In genomic region chr5:170278611-170279500, GRCh38 we compare ENCODE assay signal across 10 cellular contexts. TPM values are rescaled to one million over a fixed set of nuclear protein-coding genes. Genes with fewer than 3 reads are reported as not detected.
DNase-seq lines count a peak whose midpoint lies in the region; ATAC-seq and TF ChIP-seq lines count a peak whose summit lies in the region.
"Had no signal": no experiment of that assay in that cellular context is flagged by ENCODE, and none has a peak within 500 bp of the region (broad histone marks: within the 10 kb centered on the region; RNA-seq: fewer than 3 reads in every experiment).

No MANE protein-coding gene starts in this region.

- CTCF ChIA-PET in MCF 10A (lab: Yijun Ruan, JAX) = interaction anchor here (0.5 to 2.0 kb wide), 4 partner anchors 10 to 200 kb away, joined by 3 to 7 read pairs (median 6); no protein-coding TSS in a partner anchor

- H3K9me3 Mint-ChIP-seq in MCF 10A (ENCODE audit: unreplicated experiment) (peaks cover 9% of the 10 kb centered on the region), chondrocyte (ENCODE audit: low read depth) (peaks cover 8% of the 10 kb centered on the region)
- H3K9me3 Mint-ChIP-seq: neural crest cell had no signal

- peaks cover 10% of the 10 kb centered on the region for H3K27me3 Mint-ChIP-seq in MCF 10A (ENCODE audit: insufficient read depth, unreplicated experiment)
- peaks cover 46% of the 10 kb centered on the region for H3K27me3 Mint-ChIP-seq in chondrocyte (ENCODE audit: low read depth)

- no peaks in the 10 kb centered on the region for H3K27me3 ChIP-seq in breast epithelium
- no peaks in the 10 kb centered on the region for H3K27me3 ChIP-seq in effector memory CD4-positive, alpha-beta T cell (replicated peaks; ENCODE audit: control insufficient read depth, insufficient read depth, low read length, poor library complexity, severe bottlenecking)

- H3K4me3 Mint-ChIP-seq in MCF 10A (ENCODE audit: unreplicated experiment) (no peak overlapping the region), chondrocyte (ENCODE audit: unreplicated experiment) (no peak overlapping the region)
- H3K4me3 Mint-ChIP-seq: neural crest cell had no signal

- POLR2A ChIA-PET in MCF 10A (lab: Yijun Ruan, JAX) = interaction anchor here (0.8 kb wide), 1 partner anchor 50 kb away, joined by 3 read pairs; no protein-coding TSS in a partner anchor

- DNase-seq in breast epithelium (ENCODE audit: low spot score in 2 of 2) (peak in 1 of 2 donors; percentile 44), MCF 10A (ENCODE audit: unreplicated experiment) (no peak), chondrocyte (ENCODE audit: low spot score) (no peak), NCI-H2107 treated with DMSO at 0.1 percent for 48 hours (lab: John Stamatoyannopoulos, UW; ENCODE audit: unreplicated experiment) (no peak)
- peak; percentile 78 for DNase-seq in activated CD4-positive, alpha-beta T cell treated with anti-CD3 and anti-CD28 coated beads for 1 hour
- DNase-seq in effector memory CD4-positive, alpha-beta T cell = peak; percentile 80 to 88 (median 83)
- DNase-seq in stimulated activated CD4-positive, alpha-beta T cell treated with anti-CD3 and anti-CD28 coated beads, Interleukin-2, amount 100 ng/mL, for 48 hours = peak; percentile 68 to 73

- H3K36me3 ChIP-seq in breast epithelium = no peaks in the 10 kb centered on the region
- H3K36me3 ChIP-seq in effector memory CD4-positive, alpha-beta T cell (ENCODE audit: control insufficient read depth, insufficient read depth, low read length) = peaks cover 33% of the 10 kb centered on the region

- no peaks in the 10 kb centered on the region for H3K36me3 Mint-ChIP-seq in MCF 10A (ENCODE audit: insufficient read depth, unreplicated experiment)
- peaks cover 3% of the 10 kb centered on the region for H3K36me3 Mint-ChIP-seq in chondrocyte (ENCODE audit: low read depth)

- peak overlapping the region; percentile 23 to 50 for H3K27ac ChIP-seq in breast epithelium
- peak overlapping the region; percentile 83 for H3K27ac ChIP-seq in effector memory CD4-positive, alpha-beta T cell (ENCODE audit: insufficient read depth, low read length, poor library complexity, severe bottlenecking)
- H3K27ac ChIP-seq: A549 had no signal

- no peak for TF ChIP-seq POLR2A in breast epithelium (IDR thresholded peaks at IDR 0.05)

- no peaks in the 10 kb centered on the region for H3K9me3 ChIP-seq in breast epithelium
- no peaks in the 10 kb centered on the region for H3K9me3 ChIP-seq in effector memory CD4-positive, alpha-beta T cell (ENCODE audit: control insufficient read depth, low read length)

- H3K4me1 Mint-ChIP-seq in MCF 10A (ENCODE audit: insufficient read depth, unreplicated experiment) (no peaks in the 10 kb centered on the region), chondrocyte (ENCODE audit: low read depth) (peaks cover 10% of the 10 kb centered on the region)

- TF ChIP-seq CTCF in breast epithelium (IDR thresholded peaks at IDR 0.05) = no peak
- TF ChIP-seq CTCF in MCF 10A (IDR thresholded peaks at IDR 0.05; ENCODE audit: unreplicated experiment) = no peak
- TF ChIP-seq CTCF in chondrocyte (IDR thresholded peaks at IDR 0.05) = no peak

- no TSS peak for BruUV-seq in MCF 10A (replicated peaks; lab: Mats Ljungman, UMichigan)

- no peaks in the 10 kb centered on the region for H3K4me1 ChIP-seq in breast epithelium
- peaks cover 93% of the 10 kb centered on the region for H3K4me1 ChIP-seq in effector memory CD4-positive, alpha-beta T cell (ENCODE audit: control insufficient read depth, insufficient read depth, low read length, poor library complexity, severe bottlenecking)

- H3K4me3 ChIP-seq in breast epithelium = no peak overlapping the region
- peak overlapping the region; percentile 41 for H3K4me3 ChIP-seq in effector memory CD4-positive, alpha-beta T cell (ENCODE audit: insufficient read depth, low read depth, low read length, poor library complexity, severe bottlenecking)
- H3K4me3 ChIP-seq: A549 had no signal

- no peak overlapping the region for H3K27ac Mint-ChIP-seq in MCF 10A (ENCODE audit: low read depth, unreplicated experiment)
- H3K27ac Mint-ChIP-seq in chondrocyte (ENCODE audit: unreplicated experiment) = no peak overlapping the region

- intact Hi-C loops in breast epithelium (cut with DNase I; ENCODE audit: low total_unique reads) (no loop called here), MCF 10A (cut with micrococcal nuclease) (no loop called here)

- peak; percentile 78 for ATAC-seq in HG03469 (IDR thresholded peaks at IDR 0.05; ENCODE audit: unreplicated experiment)
- ATAC-seq: A549 had no signal

RNA-seq across cellular contexts. Expression of gene LCP2, which starts 18.7 kb away (rescaled TPM):
- 10 to 100 TPM; 15.4 to 41.4 (median 21.8) TPM for total RNA-seq in breast epithelium
- total RNA-seq in MCF 10A (2022) = not detected in 2 replicates
- total RNA-seq in chondrocyte = not detected in 3 replicates
- total RNA-seq: neural crest cell had no signal

RNA-seq across cellular contexts. Expression of gene C5orf58, which starts 46.1 kb away (rescaled TPM):
- total RNA-seq in breast epithelium (under 1 TPM in 2 of 3 donors, not detected in 1; 0.15 to 0.80 TPM), MCF 10A (2022) (not detected in 2 replicates), chondrocyte (not detected in 3 replicates)
- total RNA-seq: neural crest cell had no signal

Comparison
In these comparisons a context has a peak if more than half of its experiments do, and no peak if none do; other contexts are left out.
1. RNA of gene LCP2, which starts 18.7 kb away (total RNA-seq): 15.4 to 41.4 TPM in breast epithelium; not detected in MCF 10A and not detected in chondrocyte; every median in the first group is over 10 times any median in the second.
2. DNase-seq: peak in activated CD4-positive, alpha-beta T cell treated with anti-CD3 and anti-CD28 coated beads for 1 hour (single experiment), effector memory CD4-positive, alpha-beta T cell (3 of 3) and stimulated activated CD4-positive, alpha-beta T cell treated with anti-CD3 and anti-CD28 coated beads, Interleukin-2, amount 100 ng/mL, for 48 hours (2 of 2); none in MCF 10A (single experiment), chondrocyte (single experiment) and NCI-H2107 treated with DMSO at 0.1 percent for 48 hours (single experiment).